8 cellular contexts compared by ENCODE assay signal in the genomic region with DNA sequence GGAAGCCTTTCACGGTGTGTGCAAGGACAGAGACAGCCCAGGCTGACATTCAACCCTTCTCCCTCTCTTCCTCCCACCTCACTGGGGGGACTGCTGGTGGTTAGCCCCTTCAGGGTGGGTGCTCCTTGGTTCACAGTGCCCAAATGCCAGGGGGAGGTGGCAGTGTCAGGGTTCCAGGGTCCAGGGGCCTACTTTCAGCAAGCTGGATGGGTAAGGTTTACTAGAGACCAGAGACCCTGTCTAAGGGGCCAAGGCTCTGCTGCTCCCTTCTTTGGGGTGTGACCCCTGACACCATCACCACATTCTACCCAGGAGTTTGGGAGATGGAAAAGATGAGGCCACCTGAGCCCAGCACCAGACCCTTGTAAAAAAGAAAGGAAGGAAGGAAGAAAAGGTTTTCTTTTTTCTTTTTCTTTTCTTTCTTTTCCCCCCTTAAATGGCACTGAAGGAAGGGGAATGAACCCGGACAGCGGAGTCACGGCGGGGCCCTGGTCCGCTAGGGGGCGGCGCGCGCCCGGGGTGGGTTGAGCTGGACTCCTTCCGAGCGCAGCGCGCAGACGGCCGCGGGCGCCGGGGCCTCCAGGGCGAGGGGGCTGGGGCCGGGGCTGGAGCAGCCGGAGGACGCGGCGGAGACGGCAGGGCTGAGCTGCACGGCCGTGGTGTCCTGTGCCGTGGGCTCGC. TPM values are rescaled to one million over a fixed set of nuclear protein-coding genes. Genes with fewer than 3 reads are reported as not detected.
DNase-seq lines count a peak whose midpoint lies in the region; ATAC-seq and TF ChIP-seq lines count a peak whose summit lies in the region.

No MANE protein-coding gene starts in this region.

- H3K9me3 Mint-ChIP-seq in activated naive CD4-positive, alpha-beta T cell treated with anti-CD3 and anti-CD28 coated beads, Interleukin-2, amount 10 ng/mL, durations not matched to agents 7 days and 5 days: no peaks in the 10 kb centered on the region

- peaks cover 21% of the 10 kb centered on the region for H3K4me1 Mint-ChIP-seq in activated naive CD4-positive, alpha-beta T cell treated with anti-CD3 and anti-CD28 coated beads, Interleukin-2, amount 10 ng/mL, durations not matched to agents 7 days and 5 days

- H3K9me3 ChIP-seq in RWPE2 (ENCODE audit: severe bottlenecking) (no peaks in the 10 kb centered on the region), prostate gland (no peaks in the 10 kb centered on the region), upper lobe of left lung (no peaks in the 10 kb centered on the region)

- H3K27me3 ChIP-seq in H7 (ENCODE audit: control insufficient read depth, insufficient read depth, low read length): peaks cover 78% of the 10 kb centered on the region
- no peaks in the 10 kb centered on the region for H3K27me3 ChIP-seq in RWPE2 (ENCODE audit: insufficient read depth, poor library complexity, severe bottlenecking)
- H3K27me3 ChIP-seq in prostate gland (replicated peaks; ENCODE audit: insufficient read depth): no peaks in the 10 kb centered on the region
- H3K27me3 ChIP-seq in upper lobe of left lung: peaks cover 0 to 2% (median 0%) of the 10 kb centered on the region in 4 donors

- H3K36me3 Mint-ChIP-seq in activated naive CD4-positive, alpha-beta T cell treated with anti-CD3 and anti-CD28 coated beads, Interleukin-2, amount 10 ng/mL, durations not matched to agents 7 days and 5 days: no peaks in the 10 kb centered on the region

- DNase-seq in H7 (peak; percentile 98), RWPE2 (ENCODE audit: low spot score) (no peak), head of caudate nucleus (peak; percentile 27 to 87 (median 76)), prostate gland (ENCODE audit: low spot score) (peak; percentile 33), upper lobe of left lung (peak; percentile 47 to 96)
- DNase-seq in activated naive CD4-positive, alpha-beta T cell treated with anti-CD3 and anti-CD28 coated beads, Interleukin-2, amount 10 ng/mL, durations not matched to agents 7 days and 5 days: peak; percentile 77

- TF ChIP-seq CTCF in C4-2B (conservative IDR thresholded peaks at IDR 0.05): peak; percentile 18
- peak; percentile 84 for TF ChIP-seq CTCF in RWPE2 (IDR thresholded peaks at IDR 0.05; ENCODE audit: poor library complexity, severe bottlenecking)
- TF ChIP-seq CTCF in prostate gland (IDR thresholded peaks at IDR 0.05): peak; percentile 35 to 70 (median 67)
- TF ChIP-seq CTCF in upper lobe of left lung (IDR thresholded peaks at IDR 0.05): peak; percentile 37 to 67 (median 60)

- 1% methylated on average over 29 of the region's 31 CpGs for WGBS in prostate gland
- WGBS in upper lobe of left lung, 2 donors: 1 to 11% methylated on average over 5 to 16 of the region's 31 CpGs

- CTCF ChIA-PET in activated naive CD4-positive, alpha-beta T cell treated with anti-CD3 and anti-CD28 coated beads, Interleukin-2, amount 10 ng/mL, durations not matched to agents 7 days and 5 days (lab: Charles Lee): interaction anchor here (0.6 to 4.7 kb wide), 8 partner anchors 11 to 253 kb away, joined by 3 to 57 read pairs (median 8); no protein-coding TSS in a partner anchor

- H3K27me3 Mint-ChIP-seq in activated naive CD4-positive, alpha-beta T cell treated with anti-CD3 and anti-CD28 coated beads, Interleukin-2, amount 10 ng/mL, durations not matched to agents 7 days and 5 days: peaks cover 83% of the 10 kb centered on the region

- TF ChIP-seq POLR2A in prostate gland (IDR thresholded peaks at IDR 0.05): no peak
- no peak for TF ChIP-seq POLR2A in upper lobe of left lung (IDR thresholded peaks at IDR 0.05)

- H3K4me3 Mint-ChIP-seq in activated naive CD4-positive, alpha-beta T cell treated with anti-CD3 and anti-CD28 coated beads, Interleukin-2, amount 10 ng/mL, durations not matched to agents 7 days and 5 days: no peak overlapping the region

- no peak overlapping the region for H3K27ac ChIP-seq in C4-2B
- no peak overlapping the region for H3K27ac ChIP-seq in RWPE2 (ENCODE audit: poor library complexity, severe bottlenecking)
- H3K27ac ChIP-seq in prostate gland: peak overlapping the region in 1 of 2 donors; percentile 65
- H3K27ac ChIP-seq in upper lobe of left lung: no peak overlapping the region

- ATAC-seq in RWPE2 (ENCODE audit: low read depth) (peak; percentile 66), upper lobe of left lung (ENCODE audit: low FRiP score in 2 of 2) (peak in 1 of 2 donors; percentile 83), GM21360 (IDR thresholded peaks at IDR 0.05; ENCODE audit: unreplicated experiment) (no peak)

- TF ChIP-seq EP300 in upper lobe of left lung (IDR thresholded peaks at IDR 0.05): no peak

- no peaks in the 10 kb centered on the region for H3K36me3 ChIP-seq in H7 (replicated peaks; ENCODE audit: control insufficient read depth, insufficient read depth, low read length)
- no peaks in the 10 kb centered on the region for H3K36me3 ChIP-seq in RWPE2 (ENCODE audit: low read depth)
- H3K36me3 ChIP-seq in prostate gland: no peaks in the 10 kb centered on the region
- H3K36me3 ChIP-seq in upper lobe of left lung: no peaks in the 10 kb centered on the region

- H3K4me1 ChIP-seq in RWPE2 (ENCODE audit: insufficient read depth, poor library complexity, severe bottlenecking): no peaks in the 10 kb centered on the region
- H3K4me1 ChIP-seq in prostate gland (replicated peaks): peaks cover 5% of the 10 kb centered on the region
- H3K4me1 ChIP-seq in upper lobe of left lung: peaks cover 5 to 15% (median 6%) of the 10 kb centered on the region in 4 donors

- H3K27ac Mint-ChIP-seq in activated naive CD4-positive, alpha-beta T cell treated with anti-CD3 and anti-CD28 coated beads, Interleukin-2, amount 10 ng/mL, durations not matched to agents 7 days and 5 days: no peak overlapping the region

- peak overlapping the region; percentile 41 for H3K4me3 ChIP-seq in H7 (ENCODE audit: insufficient read depth, low read depth, low read length)
- H3K4me3 ChIP-seq in RWPE2 (ENCODE audit: severe bottlenecking): peak overlapping the region; percentile 43
- peak overlapping the region; percentile 29 to 33 for H3K4me3 ChIP-seq in prostate gland
- peak overlapping the region in 3 of 4 donors; percentile 38 to 48 (median 43) for H3K4me3 ChIP-seq in upper lobe of left lung

- intact Hi-C loops in head of caudate nucleus (cut with DNase I): loop anchor here (5.0 kb wide), 1 partner anchor 195 kb away; no protein-coding TSS in a partner anchor
- intact Hi-C loops in prostate gland (cut with DNase I): loop anchor here (2.0 to 5.0 kb wide), 2 partner anchors 70 to 192 kb away; partner anchors contain the start of gene MKNK1

RNA-seq across cellular contexts. Expression of gene KNCN, which starts 18.8 kb away (rescaled TPM):
- not detected in 2 replicates for total RNA-seq in H7 (2014; rRNA removed; shearing (Covaris generic))
- total RNA-seq in prostate gland (not detected), upper lobe of left lung (not detected)

RNA-seq across cellular contexts. Expression of gene DMBX1, which starts 43.0 kb away (rescaled TPM):
- 4.2 and 5.4 TPM in 2 replicates for total RNA-seq in H7 (2014; rRNA removed; shearing (Covaris generic))
- total RNA-seq in prostate gland: not detected
- not detected for total RNA-seq in upper lobe of left lung

Comparison
In these comparisons a context has a peak if more than half of its experiments do, and no peak if none do; other contexts are left out.
1. CTCF ChIP-seq: peak in every context shown above with its lines; median percentile 84 in RWPE2; 67 in prostate gland; 60 in upper lobe of left lung; 18 in C4-2B.